ENCODE assay signal across 8 cellular contexts in the genomic region with DNA sequence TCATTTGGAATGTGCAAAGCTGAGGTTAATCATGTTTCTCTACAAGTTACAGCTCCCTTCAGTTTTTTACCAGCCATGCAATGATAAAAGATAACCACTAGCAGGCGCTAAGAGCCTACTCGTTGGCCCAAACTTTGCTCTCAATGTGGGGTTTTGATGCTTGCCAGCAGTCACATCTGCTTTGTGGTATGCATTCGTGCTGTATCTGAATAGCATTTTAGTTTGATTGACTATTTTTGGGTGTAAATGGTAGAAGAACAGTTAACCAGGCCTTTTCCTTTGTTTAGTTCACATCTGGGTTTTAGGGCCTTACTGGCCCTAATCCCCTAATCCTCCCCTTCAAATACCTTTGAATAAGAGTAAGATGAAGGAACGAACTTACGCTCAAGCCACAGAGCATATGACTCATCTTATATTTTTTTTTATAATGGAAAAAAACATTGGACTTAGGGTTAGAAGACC. TPM values are rescaled to one million over a fixed set of nuclear protein-coding genes. Genes with fewer than 3 reads are reported as not detected.
DNase-seq lines count a peak whose midpoint lies in the region; ATAC-seq and TF ChIP-seq lines count a peak whose summit lies in the region.

No MANE protein-coding gene starts in this region.

- TF ChIP-seq CTCF in AG04450 (IDR thresholded peaks at IDR 0.05; ENCODE audit: low read depth, low read length): peak; percentile 100
- peak; percentile 99 for TF ChIP-seq CTCF in GM12801 (IDR thresholded peaks at IDR 0.05; ENCODE audit: extremely low read depth, insufficient read length)
- TF ChIP-seq CTCF in progenitor cell of endocrine pancreas (IDR thresholded peaks at IDR 0.05; ENCODE audit: unreplicated experiment): peak; percentile 98

- H3K4me3 ChIP-seq in AG04450 (ENCODE audit: low read depth, low read length): no peak overlapping the region

- no peak overlapping the region for H3K4me3 Mint-ChIP-seq in activated T-cell treated with anti-CD3 and anti-CD28 coated beads, Interleukin-2, amount 50 U/mL, for 72 hours
- H3K4me3 Mint-ChIP-seq in progenitor cell of endocrine pancreas (ENCODE audit: low read depth): no peak overlapping the region

- H3K27me3 ChIP-seq in AG04450 (ENCODE audit: control insufficient read depth, insufficient read depth, low read length): no peaks in the 10 kb centered on the region

- H3K27me3 Mint-ChIP-seq in activated T-cell treated with anti-CD3 and anti-CD28 coated beads, Interleukin-2, amount 50 U/mL, for 72 hours (ENCODE audit: low read depth): peaks cover 29% of the 10 kb centered on the region
- H3K27me3 Mint-ChIP-seq in progenitor cell of endocrine pancreas: peaks cover 35% of the 10 kb centered on the region

- POLR2A ChIA-PET in AG04450 (lab: Yijun Ruan, JAX): interaction anchor here (0.6 to 1.0 kb wide), 5 partner anchors 57 to 455 kb away, joined by 3 to 5 read pairs (median 4); no protein-coding TSS in a partner anchor

- no peaks in the 10 kb centered on the region for H3K9me3 ChIP-seq in AG04450 (ENCODE audit: control insufficient read depth, insufficient read depth, low read length)

- no peak overlapping the region for H3K27ac ChIP-seq in AG04450 (ENCODE audit: low read depth, low read length)

- CTCF ChIA-PET in AG04450 (lab: Charles Lee): interaction anchor here (0.6 to 11.1 kb wide), 79 partner anchors 8 to 479 kb away, joined by 3 to 366 read pairs (median 5); a partner anchor contains a TSS

- peak; percentile 56 to 65 for ATAC-seq in activated T-cell treated with anti-CD3 and anti-CD28 coated beads, Interleukin-2, amount 50 U/mL, for 72 hours (replicated peaks in 1 of 2)
- no peak for ATAC-seq in GM19351 (IDR thresholded peaks at IDR 0.05; ENCODE audit: unreplicated experiment)

- H3K27ac Mint-ChIP-seq in activated T-cell treated with anti-CD3 and anti-CD28 coated beads, Interleukin-2, amount 50 U/mL, for 72 hours: no peak overlapping the region
- no peak overlapping the region for H3K27ac Mint-ChIP-seq in progenitor cell of endocrine pancreas

- no peaks in the 10 kb centered on the region for H3K9me3 Mint-ChIP-seq in activated T-cell treated with anti-CD3 and anti-CD28 coated beads, Interleukin-2, amount 50 U/mL, for 72 hours
- no peaks in the 10 kb centered on the region for H3K9me3 Mint-ChIP-seq in progenitor cell of endocrine pancreas (ENCODE audit: low read depth)

- DNase-seq in AG04450 (ENCODE audit: low read depth, low spot score): peak; percentile 82
- DNase-seq in HS-5 (ENCODE audit: low read depth): peak; percentile 94
- DNase-seq in NCI-H82 (lab: John Stamatoyannopoulos, UW): peak; percentile 87
- peak; percentile 29 to 51 for DNase-seq in activated T-cell treated with anti-CD3 and anti-CD28 coated beads, Interleukin-2, amount 50 U/mL, for 72 hours
- DNase-seq in globus pallidus (ENCODE audit: low spot score): peak; percentile 83
- DNase-seq in progenitor cell of endocrine pancreas (ENCODE audit: low spot score, unreplicated experiment): no peak

- peaks cover 11% of the 10 kb centered on the region for H3K4me1 Mint-ChIP-seq in activated T-cell treated with anti-CD3 and anti-CD28 coated beads, Interleukin-2, amount 50 U/mL, for 72 hours (ENCODE audit: low read depth)
- H3K4me1 Mint-ChIP-seq in progenitor cell of endocrine pancreas (ENCODE audit: low read depth): peaks cover 2% of the 10 kb centered on the region

- peaks cover 0 to 2% of the 10 kb centered on the region in 2 donors for H3K36me3 Mint-ChIP-seq in activated T-cell treated with anti-CD3 and anti-CD28 coated beads, Interleukin-2, amount 50 U/mL, for 72 hours (ENCODE audit: insufficient read depth in 2 of 2)
- no peaks in the 10 kb centered on the region for H3K36me3 Mint-ChIP-seq in progenitor cell of endocrine pancreas (ENCODE audit: insufficient read depth)

RNA-seq across cellular contexts. Expression of a gene that starts 4.4 kb away (rescaled TPM):
- 444 and 445 TPM in 2 replicates for polyA plus RNA-seq in AG04450 (2011; rRNA removed)
- polyA minus RNA-seq in AG04450 (2011; rRNA and poly(A)+ RNA removed): 898 and 1,332 TPM in 2 replicates
- not detected for total RNA-seq in activated T-cell treated with anti-CD3 and anti-CD28 coated beads, Interleukin-2, amount 50 U/mL, for 72 hours
- 1.7 and 2.4 TPM in 2 replicates for total RNA-seq in progenitor cell of endocrine pancreas

RNA-seq across cellular contexts. Expression of a gene that starts 56.7 kb away (rescaled TPM):
- polyA plus RNA-seq in AG04450 (2011; rRNA removed): 14.7 and 18.3 TPM in 2 replicates
- 38.1 and 61.7 TPM in 2 replicates for polyA minus RNA-seq in AG04450 (2011; rRNA and poly(A)+ RNA removed)
- 10 to 100 TPM; 36.2 to 37.3 TPM for total RNA-seq in activated T-cell treated with anti-CD3 and anti-CD28 coated beads, Interleukin-2, amount 50 U/mL, for 72 hours
- total RNA-seq in progenitor cell of endocrine pancreas: 98.0 and 99.4 TPM in 2 replicates
